Comparison of ENCODE assay signal across 20 cellular contexts in the genomic region with DNA sequence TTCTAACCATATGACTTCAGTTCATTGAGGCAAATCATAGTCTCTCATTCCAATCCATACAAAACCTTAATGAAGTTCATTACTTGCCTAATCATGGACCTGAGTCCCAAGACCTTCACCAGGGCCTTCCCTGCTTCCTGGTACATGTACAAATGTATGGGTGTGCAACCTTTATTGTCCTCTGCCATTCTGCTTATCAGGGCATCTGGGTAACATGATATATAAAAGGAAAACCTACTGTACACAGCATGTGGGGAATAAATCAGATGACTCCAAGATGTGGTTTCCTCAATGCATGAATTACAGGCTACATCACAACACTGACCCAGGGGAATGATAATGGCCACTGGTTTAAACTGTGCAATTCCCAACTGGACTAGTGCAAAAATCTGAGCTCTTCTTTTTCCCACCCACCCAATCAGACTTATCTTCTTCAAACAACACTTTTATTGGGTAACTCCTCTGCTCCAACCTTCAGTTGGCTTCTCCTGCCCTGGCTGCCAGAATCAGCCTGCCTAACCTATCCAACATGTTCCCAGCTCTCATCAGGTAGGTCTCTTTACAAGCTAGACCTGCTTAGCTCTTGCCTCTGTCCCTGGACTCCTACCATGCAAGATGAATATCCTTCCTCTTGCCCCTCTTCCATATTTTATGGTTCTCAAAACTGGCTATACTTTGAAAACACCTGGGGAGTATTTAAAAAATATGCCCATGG. TPM values are rescaled to one million over a fixed set of nuclear protein-coding genes. Genes with fewer than 3 reads are reported as not detected.
A peak's percentile ranks its signal among the peaks of the same experiment; 100 is the strongest.
DNase-seq lines count a peak whose midpoint lies in the region; ATAC-seq, FAIRE-seq and TF ChIP-seq lines count a peak whose summit lies in the region.
"Had no signal": no experiment of that assay in that cellular context is flagged by ENCODE, and none has a peak within 500 bp of the region (broad histone marks: within the 10 kb centered on the region; RNA-seq: fewer than 3 reads in every experiment).

No MANE protein-coding gene starts in this region.

- H3K9me3 ChIP-seq in right lobe of liver (no peaks in the 10 kb centered on the region), HepG2 (ENCODE audit: low read length) (no peaks in the 10 kb centered on the region), mucosa of descending colon (no peaks in the 10 kb centered on the region), small intestine (ENCODE audit: control insufficient read depth, low read depth) (no peaks in the 10 kb centered on the region)

- TF ChIP-seq POLR2A in right lobe of liver (IDR thresholded peaks at IDR 0.05) (peak; percentile 23), HepG2 (IDR thresholded peaks at IDR 0.05; ENCODE audit: insufficient read depth in 1 of 2, low read depth in 2 of 2, low read length in 2 of 2) (no peak)

- BruUV-seq in HepG2 (replicated peaks; lab: Mats Ljungman, UMichigan), result no TSS peak

- H3K4me3 ChIP-seq in right lobe of liver, result no peak overlapping the region
- H3K4me3 ChIP-seq in HepG2 (replicated peaks in 1 of 3; ENCODE audit: insufficient read depth in 1 of 3, low read depth in 2 of 3, low read length in 3 of 3), result no peak overlapping the region
- no peak overlapping the region for H3K4me3 ChIP-seq in mucosa of descending colon
- H3K4me3 ChIP-seq in small intestine (ENCODE audit: low read depth in 1 of 2, low read length in 2 of 2), result no peak overlapping the region
- H3K4me3 ChIP-seq: GM23248 had no signal

- TF ChIP-seq RAD21 in HepG2 (CRISPR knock-in tag; IDR thresholded peaks at IDR 0.05), result no peak

- H3K27me3 ChIP-seq in right lobe of liver (no peaks in the 10 kb centered on the region), HepG2 (ENCODE audit: control insufficient read depth in 1 of 2, insufficient read depth in 2 of 2, low read length in 2 of 2) (no peaks in the 10 kb centered on the region), small intestine (ENCODE audit: control insufficient read depth in 2 of 2, insufficient read depth in 2 of 2, low read length in 2 of 2) (no peaks in the 10 kb centered on the region)

- H2AFZ ChIP-seq in HepG2 (ENCODE audit: low read length), result no peak overlapping the region
- H2AFZ ChIP-seq: GM23248 had no signal

- no peak overlapping the region for H3K4me2 ChIP-seq in HepG2 (ENCODE audit: low read depth, low read length)

- H3K9ac ChIP-seq in HepG2 (ENCODE audit: insufficient read depth, low read depth, low read length), result no peak overlapping the region
- H3K9ac ChIP-seq: GM23248 had no signal

- no peaks in the 10 kb centered on the region for H4K20me1 ChIP-seq in HepG2 (ENCODE audit: insufficient read depth, low read length)

- in situ Hi-C loops in HepG2 (cut with HindIII; ENCODE audit: extremely low pct_ligation_motif_present, low pct_unique_long_range_greater_than_20kb), result no loop called here

- ATAC-seq in right lobe of liver, result peak; percentile 4 to 51 (median 42)
- no peak for ATAC-seq in HepG2
- peak; percentile 85 for ATAC-seq in left colon
- ATAC-seq in mucosa of descending colon, result peak; percentile 74
- ATAC-seq in GM21390 (IDR thresholded peaks at IDR 0.05; ENCODE audit: unreplicated experiment), result no peak

- intact Hi-C loops in right lobe of liver (cut with DNase I) (no loop called here), HepG2 (cut with micrococcal nuclease; ENCODE audit: unreplicated experiment) (no loop called here), left colon (cut with DNase I, micrococcal nuclease) (no loop called here), mucosa of descending colon (cut with DNase I, micrococcal nuclease) (no loop called here)

- CTCF ChIA-PET in HepG2 (lab: Yijun Ruan, JAX; ENCODE audit: low intra/inter-chr PET ratio, low total read pairs), result no interaction called here

- H3K79me2 ChIP-seq in HepG2 (ENCODE audit: insufficient read depth, low read length), result peaks cover 28% of the 10 kb centered on the region

- POLR2A ChIA-PET in HepG2 (lab: Yijun Ruan, JAX), result interaction anchor here (1.2 to 4.2 kb wide), 2 partner anchors 11 to 32 kb away, joined by 3 to 43 read pairs; partner anchors contain the start of gene GOT1

- H3K27ac ChIP-seq in right lobe of liver (peak overlapping the region in 1 of 3 donors; percentile 64), HepG2 (ENCODE audit: extremely low read length, insufficient read depth, low read length) (no peak overlapping the region), small intestine (ENCODE audit: low read depth in 1 of 2, low read length in 1 of 2) (peak overlapping the region in 1 of 2 donors; percentile 24)
- H3K27ac ChIP-seq: GM23248 had no signal

- FAIRE-seq in HepG2 (lab: Jason Lieb, UNC) (no peak), small intestine (lab: Jason Lieb, UNC) (no peak)
- FAIRE-seq: GM12891, GM18507, H1 had no signal

- no peak for TF ChIP-seq EP300 in HepG2 (IDR thresholded peaks at IDR 0.05; ENCODE audit: low read depth in 2 of 2, low read length in 2 of 2)
- TF ChIP-seq EP300 in HepG2 (CRISPR knock-in tag; IDR thresholded peaks at IDR 0.05; ENCODE audit: borderline replicate concordance), result no peak

- no peak for DNase-seq in right lobe of liver
- DNase-seq in HepG2 (ENCODE audit: low spot score), result no peak
- no peak for DNase-seq in left colon
- no peak for DNase-seq in mucosa of descending colon
- DNase-seq in small intestine, result peak; percentile 74
- DNase-seq in RKO (ENCODE audit: low spot score), result no peak
- DNase-seq: C1 segment of cervical spinal cord; Calu3; CD4-positive, alpha-beta memory T cell; COR-L47; DMS53; DMS79 treated with DMSO at 0.1 percent for 48 hours; GF-D8; GM23248; H7; HCEC 1CT had no signal

- H3K4me1 ChIP-seq in right lobe of liver (peaks cover 0 to 68% (median 20%) of the 10 kb centered on the region in 4 donors), HepG2 (ENCODE audit: insufficient read depth, low read length) (peaks cover 50% of the 10 kb centered on the region), mucosa of descending colon (ENCODE audit: low read depth) (no peaks in the 10 kb centered on the region), small intestine (ENCODE audit: control insufficient read depth in 2 of 2, insufficient read depth in 1 of 2, low read depth in 1 of 2, low read length in 1 of 2) (peaks cover 0 to 3% of the 10 kb centered on the region in 2 donors)

- H3K36me3 ChIP-seq in right lobe of liver, result peaks cover 1 to 28% (median 8%) of the 10 kb centered on the region in 4 donors
- H3K36me3 ChIP-seq in HepG2 (replicated peaks in 1 of 2; ENCODE audit: control insufficient read depth in 1 of 2, insufficient read depth in 2 of 2, low read length in 2 of 2), result peaks cover 10 to 39% of the 10 kb centered on the region in 2 experiments; a peak in 4 of 5 replicates
- H3K36me3 ChIP-seq in mucosa of descending colon (ENCODE audit: low read depth), result no peaks in the 10 kb centered on the region
- H3K36me3 ChIP-seq in small intestine (ENCODE audit: control insufficient read depth in 2 of 2, insufficient read depth in 2 of 2, low read length in 2 of 2), result peaks cover 8 to 9% of the 10 kb centered on the region in 2 donors

- no peak for TF ChIP-seq CTCF in right lobe of liver (IDR thresholded peaks at IDR 0.05)
- TF ChIP-seq CTCF in HepG2 (CRISPR knock-in tag; IDR thresholded peaks at IDR 0.05), result no peak
- TF ChIP-seq CTCF in mucosa of descending colon (IDR thresholded peaks at IDR 0.05), result no peak

TF ChIP-seq in HepG2, 621 proteins besides CTCF, POLR2A, EP300 and RAD21:
- TF ChIP-seq ZNF512 (CRISPR knock-in tag; IDR thresholded peaks at IDR 0.05), result no peak
- no peak for TF ChIP-seq ZNF792 (CRISPR knock-in tag; IDR thresholded peaks at IDR 0.05)

RNA-seq across cellular contexts. Expression of gene GOT1, which starts 11.4 kb away (rescaled TPM):
- total RNA-seq in right lobe of liver (100 to 1,000 TPM; 118 to 356 (median 173) TPM), HepG2 (2016; rRNA removed; fragmentation: Illumina TruSeq; extraction: Trizol) (102 and 138 TPM in 2 replicates), left colon (100 to 1,000 TPM in 1 of 2 donors, 10 to 100 TPM in 1; 91.5 to 107 TPM), mucosa of descending colon (100 to 1,000 TPM in 2 of 3 donors, 10 to 100 TPM in 1; 56.7 to 105 (median 101) TPM)
- total RNA-seq in HepG2 (2016; cell fraction: cytosol; rRNA removed; fragmentation: Illumina TruSeq; extraction: Trizol; ENCODE audit: low read depth), result 28.5 and 30.6 TPM in 2 replicates
- total RNA-seq in HepG2 (2016; cell fraction: insoluble cytoplasmic fraction; rRNA removed; fragmentation: Illumina TruSeq; extraction: Trizol), result 105 and 133 TPM in 2 replicates
- total RNA-seq in HepG2 (2016; cell fraction: membrane; rRNA removed; fragmentation: Illumina TruSeq; extraction: Trizol), result 30.1 and 35.1 TPM in 2 replicates
- total RNA-seq in HepG2 (2016; cell fraction: nucleus; rRNA removed; fragmentation: Illumina TruSeq; extraction: Trizol), result 41.3 and 49.6 TPM in 2 replicates
- polyA plus RNA-seq in HepG2 (2011; rRNA removed) (81.2 and 108 TPM in 2 replicates), small intestine (100 to 1,000 TPM in 1 of 3 donors, 10 to 100 TPM in 2; 65.9 to 105 (median 78.0) TPM)
- 60.2 and 68.1 TPM in 2 replicates for polyA plus RNA-seq in HepG2 (2011; cell fraction: cytosol; rRNA removed)
- 40.4 and 52.4 TPM in 2 replicates for polyA plus RNA-seq in HepG2 (2011; cell fraction: nucleus; rRNA removed)
- polyA plus RNA-seq in HepG2 (2012), result 92.4 and 114 TPM in 2 replicates
- 18.3 and 21.0 TPM in 2 replicates for polyA plus RNA-seq in HepG2 (2016; cell fraction: cytosol; fragmentation: Illumina TruSeq; extraction: Trizol; ENCODE audit: low read depth)
- 135 and 142 TPM in 2 replicates for polyA plus RNA-seq in HepG2 (2016; cell fraction: insoluble cytoplasmic fraction; fragmentation: Illumina TruSeq; extraction: Trizol; ENCODE audit: low read depth)
- 21.5 and 28.1 TPM in 2 replicates for polyA plus RNA-seq in HepG2 (2016; cell fraction: membrane; fragmentation: Illumina TruSeq; extraction: Trizol; ENCODE audit: low read depth)
- polyA plus RNA-seq in HepG2 (2016; cell fraction: nucleus; fragmentation: Illumina TruSeq; extraction: Trizol; ENCODE audit: insufficient read depth, low read depth), result 59.9 and 72.8 TPM in 2 replicates
- 39.6 and 69.8 TPM in 2 replicates for polyA minus RNA-seq in HepG2 (2011; rRNA and poly(A)+ RNA removed; ENCODE audit: low replicate concordance)
- 71.8 and 90.7 TPM in 2 replicates for polyA minus RNA-seq in HepG2 (2011; cell fraction: cytosol; rRNA and poly(A)+ RNA removed)
- polyA minus RNA-seq in HepG2 (2011; cell fraction: nucleus; rRNA and poly(A)+ RNA removed), result 41.1 and 59.3 TPM in 2 replicates

Comparison
In these comparisons a context has a peak if more than half of its experiments do, and no peak if none do; other contexts are left out.
1. ATAC-seq: peak in right lobe of liver (4 of 4), left colon (single experiment) and mucosa of descending colon (single experiment); none in HepG2 (single experiment) and GM21390 (single experiment).